1 cellular context compared by ENCODE assay signal in genomic region chr10:95693668-95694534, GRCh38.
A peak's percentile ranks its signal among the peaks of the same experiment; 100 is the strongest.
TF ChIP-seq lines count a peak whose summit lies in the region.

TCTN3 (minus strand) TSS chr10:95693927; CDS start chr10:95693899, 28 bp downstream.

TF ChIP-seq in GM23338, 12 proteins besides CTCF, POLR2A, EP300 and RAD21:
- TF ChIP-seq ZNF462 (CRISPR knock-in tag; IDR thresholded peaks at IDR 0.05) (0 out of 2 replicates have a peak, but pooled peaks have one; percentile 6), STAT1 (IDR thresholded peaks at IDR 0.05; ENCODE audit: unreplicated experiment) (no peak), CREB1 (CRISPR knock-in tag; IDR thresholded peaks at IDR 0.05; ENCODE audit: low read depth) (peak; percentile 91), POLR2AphosphoS5 (IDR thresholded peaks at IDR 0.05; ENCODE audit: low read depth) (peak; percentile 92), EZH2phosphoT487 (IDR thresholded peaks at IDR 0.05; ENCODE audit: unreplicated experiment) (no peak), ZNF114 (CRISPR knock-in tag; IDR thresholded peaks at IDR 0.05) (no peak)
